8 cellular contexts compared by ENCODE assay signal in genomic region chr6:20092071-20092566, GRCh38.
DNase-seq lines count a peak whose midpoint lies in the region; ATAC-seq, FAIRE-seq and TF ChIP-seq lines count a peak whose summit lies in the region.

No MANE protein-coding gene starts in this region.

- peak; percentile 87 for TF ChIP-seq CTCF in D721Med (IDR thresholded peaks at IDR 0.05; ENCODE audit: insufficient read depth, missing control alignments)

- FAIRE-seq in D721Med (lab: Jason Lieb, UNC) = peak; percentile 95
- peak; percentile 95 for FAIRE-seq in TTC549 (lab: Jason Lieb, UNC)

- peak; percentile 65 for ATAC-seq in GM21447 (IDR thresholded peaks at IDR 0.05; ENCODE audit: unreplicated experiment)
- peak; percentile 55 for ATAC-seq in sciatic nerve
- no peak for ATAC-seq in GM21825 (IDR thresholded peaks at IDR 0.05; ENCODE audit: unreplicated experiment)

- DNase-seq in D721Med (ENCODE audit: insufficient read length, low spot score) = no peak
- peak; percentile 43 for DNase-seq in NCI-H1417 treated with DMSO at 0.1 percent for 48 hours (lab: John Stamatoyannopoulos, UW)
- DNase-seq in glomerular visceral epithelial cell (ENCODE audit: extremely low spot score) = peak; percentile 48
- no peak for DNase-seq in sciatic nerve (ENCODE audit: low spot score)
- DNase-seq in GM19240 (ENCODE audit: insufficient read length, low spot score) = no peak

- intact Hi-C loops in sciatic nerve (cut with DNase I) = loop anchor here (5.0 kb wide), 1 partner anchor 435 kb away; no protein-coding TSS in a partner anchor

Comparison
In these comparisons a context has a peak if more than half of its experiments do, and no peak if none do; other contexts are left out.
1. DNase-seq: peak in NCI-H1417 treated with DMSO at 0.1 percent for 48 hours (single experiment) and glomerular visceral epithelial cell (single experiment); none in D721Med (single experiment), sciatic nerve (single experiment) and GM19240 (single experiment).